1 cellular context compared by ENCODE assay signal in the genomic region with DNA sequence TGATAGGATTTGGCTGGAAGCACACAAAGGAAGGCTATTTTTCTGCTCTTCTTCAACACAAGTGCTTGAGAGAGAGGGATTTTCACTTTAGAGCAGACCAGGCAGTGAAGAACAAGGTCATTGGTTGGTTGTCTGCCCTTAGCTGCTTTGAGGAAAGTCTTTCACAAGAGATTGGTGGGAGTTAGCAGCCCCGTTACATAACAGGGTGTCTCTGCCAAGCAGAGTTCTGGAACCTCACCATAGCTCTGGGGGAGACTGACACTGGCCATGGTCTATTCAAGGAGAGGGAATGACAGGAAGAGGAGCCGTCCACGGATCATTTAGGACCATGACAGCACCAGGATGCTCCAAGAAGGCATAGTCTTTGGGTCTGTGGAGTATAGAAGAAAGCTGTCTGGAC.
TF ChIP-seq lines count a peak whose summit lies in the region.

No MANE protein-coding gene starts in this region.

TF ChIP-seq in GM12878, 131 proteins besides CTCF, POLR2A, EP300 and RAD21 (continued from another document):
- TF ChIP-seq WRNIP1 (IDR thresholded peaks at IDR 0.05; ENCODE audit: borderline replicate concordance, low read depth, low read length) (no peak), RUNX3 (IDR thresholded peaks at IDR 0.05; ENCODE audit: low read length) (no peak), RB1 (IDR thresholded peaks at IDR 0.05; ENCODE audit: borderline replicate concordance) (no peak), GABPA (IDR thresholded peaks at IDR 0.05; ENCODE audit: low read depth) (no peak), ZNF622 (IDR thresholded peaks at IDR 0.05) (no peak), CREM (IDR thresholded peaks at IDR 0.05; ENCODE audit: low read depth) (no peak), CHD2 (IDR thresholded peaks at IDR 0.05; ENCODE audit: borderline replicate concordance, low read depth, low read length) (no peak), NR2C1 (IDR thresholded peaks at IDR 0.05) (no peak)
